ENCODE assay signal across 8 cellular contexts in the genomic region with DNA sequence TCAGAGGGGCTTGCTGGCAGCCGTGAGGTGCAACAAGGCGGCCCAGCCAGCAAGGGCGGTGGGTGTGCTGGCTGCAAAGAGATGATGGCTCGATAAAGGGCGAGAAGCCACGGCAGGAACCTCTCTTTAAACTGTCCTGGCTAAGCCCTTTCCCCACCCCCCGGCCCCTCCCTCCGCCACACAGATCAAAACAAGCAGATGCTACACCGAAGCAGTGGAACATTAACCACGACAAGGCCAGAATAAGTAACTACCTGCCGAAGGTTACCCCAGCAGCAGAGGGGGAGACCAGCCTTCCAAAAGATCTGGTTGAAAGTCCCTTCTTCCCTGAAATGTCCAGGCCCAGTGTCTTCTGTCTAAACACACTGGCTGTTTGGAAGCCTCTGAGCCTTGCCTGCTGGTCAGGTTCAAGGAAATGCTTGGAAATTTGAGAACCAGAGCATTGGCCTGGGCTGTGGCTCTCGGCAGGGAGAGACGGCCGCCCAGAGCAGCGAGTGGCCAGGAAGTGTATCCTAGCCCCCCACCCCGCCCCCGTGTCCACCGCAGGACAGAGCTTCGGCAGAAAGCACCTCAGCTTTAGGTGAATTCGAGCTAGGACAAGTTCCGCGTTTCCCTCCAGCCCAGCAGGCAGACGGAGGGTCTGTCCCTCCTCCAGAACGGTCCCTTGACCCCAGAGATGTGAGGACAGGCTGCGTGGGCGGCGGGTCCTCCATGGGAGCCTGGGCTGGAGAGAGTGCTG. TPM values are rescaled to one million over a fixed set of nuclear protein-coding genes. Genes with fewer than 3 reads are reported as not detected.
DNase-seq lines count a peak whose midpoint lies in the region; ATAC-seq and TF ChIP-seq lines count a peak whose summit lies in the region.

No MANE protein-coding gene starts in this region.

- intact Hi-C loops in HCT116 (cut with micrococcal nuclease), result no loop called here
- intact Hi-C loops in MCF 10A (cut with micrococcal nuclease), result loop anchor here (5.0 kb wide), 1 partner anchor 48 kb away; no protein-coding TSS in a partner anchor

- no peak for TF ChIP-seq POLR2A in HCT116 (IDR thresholded peaks at IDR 0.05; ENCODE audit: borderline replicate concordance, extremely low read depth, insufficient read depth, insufficient read length)

- H3K4me3 ChIP-seq in HCT116 (replicated peaks in 1 of 2; ENCODE audit: low read depth in 1 of 2, low read length in 2 of 2), result peak overlapping the region; percentile 64 to 81

- DNase-seq in HCT116 (ENCODE audit: low read depth, low spot score) (no peak), MCF 10A (ENCODE audit: unreplicated experiment) (peak; percentile 67), left kidney (ENCODE audit: low read depth, low spot score) (peak; percentile 91), substantia nigra (lab: John Stamatoyannopoulos, UW) (peak in 1 of 49 donors; percentile 18), NCI-H524 treated with DMSO at 0.1 percent for 48 hours (lab: John Stamatoyannopoulos, UW) (no peak), NCI-H510A (lab: John Stamatoyannopoulos, UW) (no peak), pons (ENCODE audit: low spot score) (no peak)
- DNase-seq in activated T-cell treated with anti-CD3 and anti-CD28 coated beads, Interleukin-2, amount 50 U/mL, for 72 hours, result no peak

- peak overlapping the region; percentile 70; the same call in 1 of the 2 replicates for H3K9ac ChIP-seq in HCT116 (ENCODE audit: low read length)

- peaks cover 23% of the 10 kb centered on the region for H3K79me2 ChIP-seq in HCT116 (ENCODE audit: insufficient read depth, low read length)

- peak overlapping the region; percentile 75 for H3K4me3 Mint-ChIP-seq in MCF 10A (ENCODE audit: unreplicated experiment)
- no peak overlapping the region for H3K4me3 Mint-ChIP-seq in activated T-cell treated with anti-CD3 and anti-CD28 coated beads, Interleukin-2, amount 50 U/mL, for 72 hours

- TF ChIP-seq CTCF in HCT116 (IDR thresholded peaks at IDR 0.05 in 2 of 3, conservative IDR thresholded peaks at IDR 0.05 in 1 of 3; ENCODE audit: borderline replicate concordance in 1 of 3, insufficient read depth in 1 of 3, low read depth in 2 of 3, low read length in 2 of 3) (no peak), MCF 10A (IDR thresholded peaks at IDR 0.05; ENCODE audit: unreplicated experiment) (no peak)

- RAD21 ChIA-PET in HCT116 (lab: Charles Lee; ENCODE audit: low non-redundant PET in 1 of 2, low total read pairs in 2 of 2, uncharacterized antibody in 2 of 2, unreplicated experiment in 2 of 2), result no interaction called here

- H3K9me3 Mint-ChIP-seq in MCF 10A (ENCODE audit: unreplicated experiment), result no peaks in the 10 kb centered on the region
- no peaks in the 10 kb centered on the region for H3K9me3 Mint-ChIP-seq in activated T-cell treated with anti-CD3 and anti-CD28 coated beads, Interleukin-2, amount 50 U/mL, for 72 hours

- no peaks in the 10 kb centered on the region for H3K9me3 ChIP-seq in HCT116 (ENCODE audit: control insufficient read depth in 1 of 2, insufficient read depth in 1 of 2, low read depth in 1 of 2, low read length in 2 of 2)

- H3K27ac ChIP-seq in HCT116 (ENCODE audit: low read depth, low read length) (no peak overlapping the region), substantia nigra (ENCODE audit: low read depth, low read length, poor library complexity, severe bottlenecking) (peak overlapping the region; percentile 10)

- no peaks in the 10 kb centered on the region for H4K20me1 ChIP-seq in HCT116 (ENCODE audit: insufficient read depth)

- peaks cover 23% of the 10 kb centered on the region for H3K36me3 Mint-ChIP-seq in MCF 10A (ENCODE audit: insufficient read depth, unreplicated experiment)
- H3K36me3 Mint-ChIP-seq in activated T-cell treated with anti-CD3 and anti-CD28 coated beads, Interleukin-2, amount 50 U/mL, for 72 hours (ENCODE audit: insufficient read depth in 2 of 2), result no peaks in the 10 kb centered on the region

- H2AFZ ChIP-seq in HCT116 (ENCODE audit: low read depth, low read length, poor library complexity, severe bottlenecking), result no peak overlapping the region

- no peaks in the 10 kb centered on the region for H3K9me2 ChIP-seq in HCT116 (ENCODE audit: insufficient read depth)

- no peaks in the 10 kb centered on the region for H3K27me3 Mint-ChIP-seq in MCF 10A (ENCODE audit: insufficient read depth, unreplicated experiment)
- peaks cover 22% of the 10 kb centered on the region for H3K27me3 Mint-ChIP-seq in activated T-cell treated with anti-CD3 and anti-CD28 coated beads, Interleukin-2, amount 50 U/mL, for 72 hours (ENCODE audit: low read depth)

- H3K4me1 ChIP-seq in HCT116 (ENCODE audit: control insufficient read depth in 1 of 2, insufficient read depth in 2 of 2, low read length in 2 of 2), result peaks cover 10 to 21% of the 10 kb centered on the region in 2 experiments; a peak in 3 of 4 replicates

- no peak for ATAC-seq in HCT116
- no peak for ATAC-seq in activated T-cell treated with anti-CD3 and anti-CD28 coated beads, Interleukin-2, amount 50 U/mL, for 72 hours (replicated peaks in 1 of 2)

- no peaks in the 10 kb centered on the region for H3K27me3 ChIP-seq in HCT116 (ENCODE audit: insufficient read depth, low read length)

- no peak for TF ChIP-seq RAD21 in HCT116 (IDR thresholded peaks at IDR 0.05; ENCODE audit: low read depth)

- peaks cover 14% of the 10 kb centered on the region for H3K4me1 Mint-ChIP-seq in MCF 10A (ENCODE audit: insufficient read depth, unreplicated experiment)
- no peaks in the 10 kb centered on the region for H3K4me1 Mint-ChIP-seq in activated T-cell treated with anti-CD3 and anti-CD28 coated beads, Interleukin-2, amount 50 U/mL, for 72 hours (ENCODE audit: low read depth)

- BruUV-seq in HCT116 (replicated peaks; lab: Mats Ljungman, UMichigan) (TSS peak; percentile 36), MCF 10A (replicated peaks; lab: Mats Ljungman, UMichigan) (no TSS peak)

- POLR2A ChIA-PET in HCT116 (lab: Charles Lee), result no interaction called here
- POLR2A ChIA-PET in MCF 10A (lab: Yijun Ruan, JAX), result no interaction called here

- H3K36me3 ChIP-seq in HCT116 (ENCODE audit: control insufficient read depth in 1 of 2, insufficient read depth in 2 of 2, low read length in 2 of 2), result peaks cover 3 to 12% of the 10 kb centered on the region in 2 experiments; a peak in 2 of 4 replicates

- H3K27ac Mint-ChIP-seq in MCF 10A (ENCODE audit: low read depth, unreplicated experiment), result no peak overlapping the region
- no peak overlapping the region for H3K27ac Mint-ChIP-seq in activated T-cell treated with anti-CD3 and anti-CD28 coated beads, Interleukin-2, amount 50 U/mL, for 72 hours

- CTCF ChIA-PET in HCT116 (lab: Charles Lee), result no interaction called here
- CTCF ChIA-PET in MCF 10A (lab: Yijun Ruan, JAX), result interaction anchor here (0.5 to 1.0 kb wide), 3 partner anchors 39 to 125 kb away, joined by 3 read pairs; no protein-coding TSS in a partner anchor

- H3K4me2 ChIP-seq in HCT116 (ENCODE audit: low read length), result peak overlapping the region; percentile 98

TF ChIP-seq in HCT116, 20 proteins besides CTCF, POLR2A, EP300 and RAD21:
- TF ChIP-seq ELF1 (IDR thresholded peaks at IDR 0.05; ENCODE audit: borderline replicate concordance, low read depth), result no peak

RNA-seq across cellular contexts. Expression of a gene that starts 2.1 kb away (rescaled TPM):
- total RNA-seq in HCT116 (2021; ENCODE audit: unreplicated experiment) (27.1 TPM), MCF 10A (2022) (8.8 and 14.2 TPM in 2 replicates)
- polyA plus RNA-seq in HCT116 (2012), result 13.9 and 14.2 TPM in 2 replicates
- total RNA-seq in activated T-cell treated with anti-CD3 and anti-CD28 coated beads, Interleukin-2, amount 50 U/mL, for 72 hours, result under 1 TPM in 1 of 2 donors, not detected in 1; 0.12 TPM

Comparison
In these comparisons a context has a peak if more than half of its experiments do, and no peak if none do; other contexts are left out.
1. DNase-seq: peak in MCF 10A (single experiment) and left kidney (single experiment); none in HCT116 (single experiment), NCI-H524 treated with DMSO at 0.1 percent for 48 hours (single experiment), NCI-H510A (single experiment), pons (single experiment) and activated T-cell treated with anti-CD3 and anti-CD28 coated beads, Interleukin-2, amount 50 U/mL, for 72 hours (0 of 2).